ENCODE assay signal across 16 cellular contexts in the genomic region with DNA sequence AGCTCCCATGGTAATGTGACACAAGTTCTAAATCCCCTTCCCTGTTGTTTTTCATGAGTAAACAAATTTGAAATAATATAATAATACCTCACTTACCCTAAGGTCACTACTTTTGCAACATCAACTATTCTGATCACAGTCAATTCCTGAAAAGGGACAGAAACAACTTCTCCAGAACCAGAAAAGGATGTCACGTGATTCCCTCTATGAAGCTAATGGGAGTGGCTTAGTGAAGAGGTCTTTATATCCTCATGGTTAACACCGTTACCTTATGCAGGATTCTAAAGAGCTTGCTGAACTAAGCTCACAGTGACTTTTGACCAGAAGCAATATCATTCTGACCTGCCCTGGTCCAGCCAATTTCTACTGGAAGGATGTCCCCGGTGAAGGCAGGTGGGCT. TPM values are rescaled to one million over a fixed set of nuclear protein-coding genes. Genes with fewer than 3 reads are reported as not detected.
DNase-seq lines count a peak whose midpoint lies in the region; ATAC-seq lines count a peak whose summit lies in the region.
"Had no signal": no experiment of that assay in that cellular context is flagged by ENCODE, and none has a peak within 500 bp of the region (broad histone marks: within the 10 kb centered on the region; RNA-seq: fewer than 3 reads in every experiment).

No MANE protein-coding gene starts in this region.

- no peak overlapping the region for H3K4me3 Mint-ChIP-seq in activated T-cell treated with anti-CD3 and anti-CD28 coated beads, Interleukin-2, amount 50 U/mL, for 72 hours
- H3K4me3 Mint-ChIP-seq in T-cell, result no peak overlapping the region
- no peak overlapping the region for H3K4me3 Mint-ChIP-seq in activated naive CD8-positive, alpha-beta T cell treated with anti-CD3 and anti-CD28 coated beads, Interleukin-2, amount 50 U/mL, for 24 hours
- H3K4me3 Mint-ChIP-seq in stimulated activated memory B cell treated with anti-CD40 and anti-IgM and Interleukin-4, amounts not matched to agents 10 μg/mL and 1 μg/mL and 100 μg/mL, for 72 hours, result no peak overlapping the region
- H3K4me3 Mint-ChIP-seq: B cell; CD4-positive, CD25-positive, alpha-beta regulatory T cell had no signal

- H3K27ac Mint-ChIP-seq in activated T-cell treated with anti-CD3 and anti-CD28 coated beads, Interleukin-2, amount 50 U/mL, for 72 hours, result peak overlapping the region; percentile 58
- peak overlapping the region; percentile 34 to 64 for H3K27ac Mint-ChIP-seq in T-cell
- peak overlapping the region; percentile 83 for H3K27ac Mint-ChIP-seq in activated naive CD8-positive, alpha-beta T cell treated with anti-CD3 and anti-CD28 coated beads, Interleukin-2, amount 50 U/mL, for 24 hours
- H3K27ac Mint-ChIP-seq in stimulated activated memory B cell treated with anti-CD40 and anti-IgM and Interleukin-4, amounts not matched to agents 10 μg/mL and 1 μg/mL and 100 μg/mL, for 72 hours, result peak overlapping the region; percentile 26
- H3K27ac Mint-ChIP-seq: B cell had no signal

- peaks cover 4 to 15% of the 10 kb centered on the region in 2 donors for H3K36me3 Mint-ChIP-seq in activated T-cell treated with anti-CD3 and anti-CD28 coated beads, Interleukin-2, amount 50 U/mL, for 72 hours (ENCODE audit: insufficient read depth in 2 of 2)
- peaks cover 59% of the 10 kb centered on the region for H3K36me3 Mint-ChIP-seq in T-cell
- peaks cover 50% of the 10 kb centered on the region for H3K36me3 Mint-ChIP-seq in activated naive CD8-positive, alpha-beta T cell treated with anti-CD3 and anti-CD28 coated beads, Interleukin-2, amount 50 U/mL, for 24 hours (ENCODE audit: low read depth)
- peaks cover 69% of the 10 kb centered on the region for H3K36me3 Mint-ChIP-seq in stimulated activated memory B cell treated with anti-CD40 and anti-IgM and Interleukin-4, amounts not matched to agents 10 μg/mL and 1 μg/mL and 100 μg/mL, for 72 hours

- no peak for DNase-seq in activated T-cell treated with anti-CD3 and anti-CD28 coated beads, Interleukin-2, amount 50 U/mL, for 72 hours
- DNase-seq in activated T-cell treated with anti-CD3 and anti-CD28 coated beads for 4 hours (no peak), T-cell (no peak), NCI-H774 (lab: John Stamatoyannopoulos, UW) (no peak)
- DNase-seq in activated naive CD8-positive, alpha-beta T cell treated with anti-CD3 and anti-CD28 coated beads, Interleukin-2, amount 50 U/mL, for 24 hours, result no peak
- no peak for DNase-seq in stimulated activated CD4-positive, alpha-beta T cell treated with anti-CD3 and anti-CD28 coated beads, Interleukin-4, amount 100 ng/mL, for 24 hours
- DNase-seq: CD4-positive, CD25-positive, alpha-beta regulatory T cell; DMS79; NCI-H1417; NCI-H187; NCI-H2107; NCI-H510A; NCI-H748 treated with DMSO at 0.1 percent for 48 hours; Right ventricle myocardium superior had no signal

- H3K4me1 Mint-ChIP-seq in activated T-cell treated with anti-CD3 and anti-CD28 coated beads, Interleukin-2, amount 50 U/mL, for 72 hours (ENCODE audit: low read depth), result peaks cover 85% of the 10 kb centered on the region
- H3K4me1 Mint-ChIP-seq in T-cell, result peaks cover 88 to 95% (median 91%) of the 10 kb centered on the region in 3 donors
- H3K4me1 Mint-ChIP-seq in activated naive CD8-positive, alpha-beta T cell treated with anti-CD3 and anti-CD28 coated beads, Interleukin-2, amount 50 U/mL, for 24 hours, result peaks cover 72% of the 10 kb centered on the region
- H3K4me1 Mint-ChIP-seq in stimulated activated memory B cell treated with anti-CD40 and anti-IgM and Interleukin-4, amounts not matched to agents 10 μg/mL and 1 μg/mL and 100 μg/mL, for 72 hours, result peaks cover 36% of the 10 kb centered on the region

- CTCF ChIA-PET in T-cell (lab: Charles Lee), result interaction anchor here in 1 of 2 donors (1.0 kb wide), 1 partner anchor 11 kb away, joined by 4 read pairs; no protein-coding TSS in a partner anchor

- H3K27me3 Mint-ChIP-seq in activated T-cell treated with anti-CD3 and anti-CD28 coated beads, Interleukin-2, amount 50 U/mL, for 72 hours (ENCODE audit: low read depth), result no peaks in the 10 kb centered on the region
- H3K27me3 Mint-ChIP-seq in T-cell, result no peaks in the 10 kb centered on the region
- no peaks in the 10 kb centered on the region for H3K27me3 Mint-ChIP-seq in activated naive CD8-positive, alpha-beta T cell treated with anti-CD3 and anti-CD28 coated beads, Interleukin-2, amount 50 U/mL, for 24 hours
- H3K27me3 Mint-ChIP-seq in stimulated activated memory B cell treated with anti-CD40 and anti-IgM and Interleukin-4, amounts not matched to agents 10 μg/mL and 1 μg/mL and 100 μg/mL, for 72 hours, result no peaks in the 10 kb centered on the region
- H3K27me3 Mint-ChIP-seq: B cell; CD4-positive, CD25-positive, alpha-beta regulatory T cell had no signal

- no peaks in the 10 kb centered on the region for H3K9me3 Mint-ChIP-seq in activated T-cell treated with anti-CD3 and anti-CD28 coated beads, Interleukin-2, amount 50 U/mL, for 72 hours
- H3K9me3 Mint-ChIP-seq in T-cell, result no peaks in the 10 kb centered on the region
- H3K9me3 Mint-ChIP-seq in activated naive CD8-positive, alpha-beta T cell treated with anti-CD3 and anti-CD28 coated beads, Interleukin-2, amount 50 U/mL, for 24 hours, result peaks cover 4% of the 10 kb centered on the region
- no peaks in the 10 kb centered on the region for H3K9me3 Mint-ChIP-seq in stimulated activated memory B cell treated with anti-CD40 and anti-IgM and Interleukin-4, amounts not matched to agents 10 μg/mL and 1 μg/mL and 100 μg/mL, for 72 hours

- POLR2A ChIA-PET in T-cell (lab: Charles Lee), result interaction anchor here (0.5 to 0.6 kb wide), 2 partner anchors 23 to 62 kb away, joined by 3 read pairs; no protein-coding TSS in a partner anchor

- ATAC-seq in activated T-cell treated with anti-CD3 and anti-CD28 coated beads, Interleukin-2, amount 50 U/mL, for 72 hours (replicated peaks in 1 of 2), result no peak
- ATAC-seq in T-cell (replicated peaks in 1 of 4), result no peak
- no peak for ATAC-seq in activated naive CD8-positive, alpha-beta T cell treated with anti-CD3 and anti-CD28 coated beads, Interleukin-2, amount 50 U/mL, for 24 hours
- ATAC-seq in stimulated activated memory B cell treated with anti-CD40 and anti-IgM and Interleukin-4, amounts not matched to agents 10 μg/mL and 1 μg/mL and 100 μg/mL, for 72 hours, result no peak

RNA-seq across cellular contexts. Expression of a gene that starts 51.6 kb away (rescaled TPM):
- 100 to 1,000 TPM; 179 to 199 TPM for total RNA-seq in activated T-cell treated with anti-CD3 and anti-CD28 coated beads, Interleukin-2, amount 50 U/mL, for 72 hours
- total RNA-seq in T-cell, result 100 to 1,000 TPM; 206 to 266 (median 235) TPM

Comparison
In these comparisons a context has a peak if more than half of its experiments do, and no peak if none do; other contexts are left out.
1. H3K27ac Mint-ChIP-seq: peak in every context shown above with its lines; median percentile 83 in activated naive CD8-positive, alpha-beta T cell treated with anti-CD3 and anti-CD28 coated beads, Interleukin-2, amount 50 U/mL, for 24 hours; 58 in activated T-cell treated with anti-CD3 and anti-CD28 coated beads, Interleukin-2, amount 50 U/mL, for 72 hours; 49 in T-cell; 26 in stimulated activated memory B cell treated with anti-CD40 and anti-IgM and Interleukin-4, amounts not matched to agents 10 μg/mL and 1 μg/mL and 100 μg/mL, for 72 hours.